In genomic region chr15:41523097-41523496, GRCh38 we compare ENCODE assay signal across 22 cellular contexts. TPM values are rescaled to one million over a fixed set of nuclear protein-coding genes. Genes with fewer than 3 reads are reported as not detected.
"Had no signal": no experiment of that assay in that cellular context is flagged by ENCODE, and none has a peak within 500 bp of the region (broad histone marks: within the 10 kb centered on the region; RNA-seq: fewer than 3 reads in every experiment).

No MANE protein-coding gene starts in this region.

- DNase-seq: activated CD4-positive, alpha-beta T cell treated with anti-CD3 and anti-CD28 coated beads, Interleukin-2, amount 50 U/mL, for 4 hours; activated gamma-delta T cell treated with Interleukin-2 at 50 U/mL for 16 hours; activated naive CD8-positive, alpha-beta T cell treated with anti-CD3 and anti-CD28 coated beads for 36 hours; aorta; cerebellar nuclear complex; effector CD8-positive, alpha-beta T cell; gastrocnemius medialis; heart left ventricle; kidney glomerular epithelial cell; left ventricle myocardium superior; naive B cell; uterus had no signal

- H3K9me3 Mint-ChIP-seq: activated naive CD8-positive, alpha-beta T cell treated with anti-CD3 and anti-CD28 coated beads for 36 hours; memory B cell; naive B cell; neural crest cell; stimulated activated naive CD8-positive, alpha-beta T cell treated with anti-CD3 and anti-CD28 coated beads, Interleukin-15, Interleukin-2, amounts not matched to agents 100 ng/mL and 50 ng/mL, for 24 hours had no signal

- H3K27me3 ChIP-seq: gastrocnemius medialis, heart left ventricle, right atrium auricular region, tibial nerve, uterus had no signal

- H3K36me3 ChIP-seq: uterus had no signal

- H3K27me3 Mint-ChIP-seq: activated naive CD8-positive, alpha-beta T cell treated with anti-CD3 and anti-CD28 coated beads for 36 hours; memory B cell; naive B cell; stimulated activated naive CD8-positive, alpha-beta T cell treated with anti-CD3 and anti-CD28 coated beads, Interleukin-15, Interleukin-2, amounts not matched to agents 100 ng/mL and 50 ng/mL, for 24 hours had no signal

- H3K4me3 ChIP-seq: gastrocnemius medialis, heart left ventricle, prostate gland, right atrium auricular region, tibial nerve, uterus had no signal

- H3K4me1 Mint-ChIP-seq: activated naive CD8-positive, alpha-beta T cell treated with anti-CD3 and anti-CD28 coated beads for 36 hours; neural crest cell had no signal

- H3K27ac Mint-ChIP-seq: activated naive CD8-positive, alpha-beta T cell treated with anti-CD3 and anti-CD28 coated beads for 36 hours; memory B cell; stimulated activated naive CD8-positive, alpha-beta T cell treated with anti-CD3 and anti-CD28 coated beads, Interleukin-15, Interleukin-2, amounts not matched to agents 100 ng/mL and 50 ng/mL, for 24 hours had no signal

- ATAC-seq: esophagus mucosa, gastrocnemius medialis, left ventricle myocardium superior had no signal

- H3K27ac ChIP-seq: gastrocnemius medialis, heart left ventricle, prostate gland, right atrium auricular region, tibial nerve, uterus had no signal

- H3K4me3 Mint-ChIP-seq: activated naive CD8-positive, alpha-beta T cell treated with anti-CD3 and anti-CD28 coated beads for 36 hours; memory B cell; naive B cell; neural crest cell; stimulated activated naive CD8-positive, alpha-beta T cell treated with anti-CD3 and anti-CD28 coated beads, Interleukin-15, Interleukin-2, amounts not matched to agents 100 ng/mL and 50 ng/mL, for 24 hours had no signal

- H3K9me3 ChIP-seq: gastrocnemius medialis, heart left ventricle, prostate gland, right atrium auricular region, tibial nerve, uterus had no signal

- H3K4me1 ChIP-seq: gastrocnemius medialis, heart left ventricle, prostate gland, right atrium auricular region, tibial nerve, uterus had no signal

RNA-seq across cellular contexts. Expression of gene LTK, which starts 9.5 kb away (rescaled TPM):
- total RNA-seq: bronchial epithelial cell had no signal

RNA-seq across cellular contexts. Expression of gene ITPKA, which starts 29.4 kb away (rescaled TPM):
- total RNA-seq: osteocyte, skeletal muscle tissue, tibial nerve had no signal
